In the genomic region with DNA sequence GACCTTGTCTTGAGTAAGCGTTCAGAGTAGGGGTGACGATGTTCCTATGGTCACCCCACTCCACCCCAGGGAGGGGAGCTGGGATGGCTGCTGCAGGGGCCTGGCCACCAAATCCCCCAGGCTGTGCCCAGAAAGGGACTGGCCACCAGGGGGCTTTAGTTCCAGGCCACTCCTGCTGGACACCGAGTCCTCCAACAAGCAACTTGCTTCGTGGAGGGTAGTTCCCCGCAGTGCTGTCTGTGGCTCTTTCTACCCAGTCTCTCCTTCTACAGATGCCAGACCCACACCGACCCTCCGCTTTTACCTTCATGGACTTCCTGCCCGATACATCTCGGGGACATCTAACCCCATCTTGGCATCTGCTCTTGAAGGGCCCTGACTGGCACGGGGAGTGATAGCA, we compare ENCODE assay signal across 13 cellular contexts. TPM values are rescaled to one million over a fixed set of nuclear protein-coding genes. Genes with fewer than 3 reads are reported as not detected.
DNase-seq lines count a peak whose midpoint lies in the region; FAIRE-seq and TF ChIP-seq lines count a peak whose summit lies in the region.
"Had no signal": no experiment of that assay in that cellular context is flagged by ENCODE, and none has a peak within 500 bp of the region (broad histone marks: within the 10 kb centered on the region; RNA-seq: fewer than 3 reads in every experiment).

No MANE protein-coding gene starts in this region.

- TF ChIP-seq CTCF in AG09309 (IDR thresholded peaks at IDR 0.05; ENCODE audit: control insufficient read depth, insufficient read depth, low read depth, low read length, missing control alignments) (peak; percentile 31), HL-60 (IDR thresholded peaks at IDR 0.05; ENCODE audit: insufficient read depth, low read length) (peak; percentile 4), MCF 10A (IDR thresholded peaks at IDR 0.05; ENCODE audit: unreplicated experiment) (peak; percentile 25), kidney (IDR thresholded peaks at IDR 0.05; ENCODE audit: borderline replicate concordance, extremely low read depth, insufficient read depth) (peak; percentile 20)

- H3K36me3 Mint-ChIP-seq in MCF 10A (ENCODE audit: insufficient read depth, unreplicated experiment), result no peaks in the 10 kb centered on the region
- no peaks in the 10 kb centered on the region for H3K36me3 Mint-ChIP-seq in activated naive CD4-positive, alpha-beta T cell treated with anti-CD3 and anti-CD28 coated beads for 36 hours (ENCODE audit: low read depth)
- H3K36me3 Mint-ChIP-seq: activated naive CD4-positive, alpha-beta T cell treated with anti-CD3 and anti-CD28 coated beads, Interleukin-2, amount 10 ng/mL, durations not matched to agents 7 days and 5 days had no signal

- H3K4me3 Mint-ChIP-seq in MCF 10A (ENCODE audit: unreplicated experiment), result no peak overlapping the region
- H3K4me3 Mint-ChIP-seq in activated naive CD4-positive, alpha-beta T cell treated with anti-CD3 and anti-CD28 coated beads for 36 hours, result no peak overlapping the region
- H3K4me3 Mint-ChIP-seq: activated naive CD4-positive, alpha-beta T cell treated with anti-CD3 and anti-CD28 coated beads, Interleukin-2, amount 10 ng/mL, durations not matched to agents 7 days and 5 days; T-helper 2 cell treated with Interferon-gamma antibody and Interleukin-4, amounts not matched to agents 5 μg/mL and 100 μg/mL, for 36 hours had no signal

- no TSS peak for BruUV-seq in MCF 10A (replicated peaks; lab: Mats Ljungman, UMichigan)

- no peaks in the 10 kb centered on the region for H3K36me3 ChIP-seq in kidney (ENCODE audit: control insufficient read depth in 1 of 2, insufficient read depth in 2 of 2, low read length in 2 of 2)

- no peak overlapping the region for H3K9ac ChIP-seq in kidney (ENCODE audit: low read length in 2 of 2)

- H3K4me3 ChIP-seq in AG09309 (ENCODE audit: control insufficient read depth, low read depth, low read length) (no peak overlapping the region), HL-60 (replicated peaks; ENCODE audit: insufficient read depth, low read length) (no peak overlapping the region), kidney (ENCODE audit: low read length in 2 of 2) (no peak overlapping the region)

- peaks cover 19 to 26% of the 10 kb centered on the region in 2 donors for H3K4me1 ChIP-seq in kidney (ENCODE audit: control insufficient read depth in 1 of 2, insufficient read depth in 1 of 2, low read depth in 1 of 2, low read length in 2 of 2)

- no peak for FAIRE-seq in kidney (lab: Jason Lieb, UNC)
- FAIRE-seq: D721Med had no signal

- H3K27ac ChIP-seq in HL-60 (replicated peaks), result no peak overlapping the region
- no peak overlapping the region for H3K27ac ChIP-seq in kidney (ENCODE audit: low read depth in 2 of 2, low read length in 2 of 2)

- CTCF ChIA-PET in MCF 10A (lab: Yijun Ruan, JAX), result interaction anchor here (0.6 to 16.7 kb wide), 5 partner anchors 12 to 549 kb away, joined by 3 to 992 read pairs (median 4); partner anchors contain the start of gene GABRP
- CTCF ChIA-PET in activated naive CD4-positive, alpha-beta T cell treated with anti-CD3 and anti-CD28 coated beads for 36 hours (lab: Charles Lee), result interaction anchor here (1.1 kb wide), 1 partner anchor 43 kb away, joined by 3 read pairs; no protein-coding TSS in a partner anchor

- H3K9me3 Mint-ChIP-seq in MCF 10A (ENCODE audit: unreplicated experiment), result no peaks in the 10 kb centered on the region
- no peaks in the 10 kb centered on the region for H3K9me3 Mint-ChIP-seq in activated naive CD4-positive, alpha-beta T cell treated with anti-CD3 and anti-CD28 coated beads for 36 hours
- H3K9me3 Mint-ChIP-seq: activated naive CD4-positive, alpha-beta T cell treated with anti-CD3 and anti-CD28 coated beads, Interleukin-2, amount 10 ng/mL, durations not matched to agents 7 days and 5 days; T-helper 2 cell treated with Interferon-gamma antibody and Interleukin-4, amounts not matched to agents 5 μg/mL and 100 μg/mL, for 36 hours had no signal

- no peaks in the 10 kb centered on the region for H3K27me3 Mint-ChIP-seq in MCF 10A (ENCODE audit: insufficient read depth, unreplicated experiment)
- H3K27me3 Mint-ChIP-seq in activated naive CD4-positive, alpha-beta T cell treated with anti-CD3 and anti-CD28 coated beads for 36 hours (ENCODE audit: low read depth), result peaks cover 31% of the 10 kb centered on the region

- DNase-seq in AG09309 (ENCODE audit: low read depth) (no peak), HL-60 (ENCODE audit: low read depth in 1 of 2, low spot score in 1 of 2) (no peak), MCF 10A (ENCODE audit: unreplicated experiment) (peak; percentile 51), kidney (no peak), HK-2 (ENCODE audit: unreplicated experiment) (no peak), NCI-H2171 treated with DMSO at 0.1 percent for 48 hours (lab: John Stamatoyannopoulos, UW) (no peak)
- no peak for DNase-seq in stimulated activated naive CD4-positive, alpha-beta T cell (lab: John Stamatoyannopoulos, UW)
- DNase-seq in activated naive CD4-positive, alpha-beta T cell treated with anti-CD3 and anti-CD28 coated beads for 36 hours, result no peak
- DNase-seq: activated naive CD4-positive, alpha-beta T cell treated with anti-CD3 and anti-CD28 coated beads, Interleukin-2, amount 10 ng/mL, durations not matched to agents 7 days and 5 days; NCI-H2081 treated with DMSO at 0.1 percent for 48 hours had no signal

- H3K4me1 Mint-ChIP-seq in MCF 10A (ENCODE audit: insufficient read depth, unreplicated experiment), result peaks cover 26% of the 10 kb centered on the region
- peaks cover 7% of the 10 kb centered on the region for H3K4me1 Mint-ChIP-seq in activated naive CD4-positive, alpha-beta T cell treated with anti-CD3 and anti-CD28 coated beads for 36 hours (ENCODE audit: low read depth)

- POLR2A ChIA-PET in MCF 10A (lab: Yijun Ruan, JAX), result interaction anchor here (1.2 kb wide), 1 partner anchor 44 kb away, joined by 3 read pairs; no protein-coding TSS in a partner anchor

- intact Hi-C loops in MCF 10A (cut with micrococcal nuclease) (loop anchor here (10.0 kb wide), 1 partner anchor 407 kb away; no protein-coding TSS in a partner anchor), kidney (cut with DNase I) (no loop called here)
- intact Hi-C loops in activated naive CD4-positive, alpha-beta T cell treated with anti-CD3 and anti-CD28 coated beads for 36 hours (cut with micrococcal nuclease), result no loop called here

- H3K9me3 ChIP-seq in kidney (ENCODE audit: control insufficient read depth in 1 of 2, low read length in 2 of 2), result no peaks in the 10 kb centered on the region

- no peak overlapping the region for H3K27ac Mint-ChIP-seq in MCF 10A (ENCODE audit: low read depth, unreplicated experiment)
- no peak overlapping the region for H3K27ac Mint-ChIP-seq in activated naive CD4-positive, alpha-beta T cell treated with anti-CD3 and anti-CD28 coated beads for 36 hours
- H3K27ac Mint-ChIP-seq: activated naive CD4-positive, alpha-beta T cell treated with anti-CD3 and anti-CD28 coated beads, Interleukin-2, amount 10 ng/mL, durations not matched to agents 7 days and 5 days; T-helper 2 cell treated with Interferon-gamma antibody and Interleukin-4, amounts not matched to agents 5 μg/mL and 100 μg/mL, for 36 hours had no signal

- peaks cover 12% of the 10 kb centered on the region for H3K27me3 ChIP-seq in HL-60 (ENCODE audit: insufficient read depth, poor library complexity, severe bottlenecking)

RNA-seq across cellular contexts. Expression of gene GABRP, which starts 35.7 kb away (rescaled TPM):
- not detected in 2 replicates for total RNA-seq in MCF 10A (2022)
- 33.1 TPM for total RNA-seq in kidney
- 3.4 TPM for polyA plus RNA-seq in kidney (ENCODE audit: insufficient read depth, low read depth, low replicate concordance)
- not detected for total RNA-seq in activated naive CD4-positive, alpha-beta T cell treated with anti-CD3 and anti-CD28 coated beads for 36 hours
- polyA plus RNA-seq: neural cell had no signal

Comparison
In these comparisons a context has a peak if more than half of its experiments do, and no peak if none do; other contexts are left out.
1. RNA of gene GABRP, which starts 35.7 kb away (total RNA-seq): 33.1 TPM in kidney (single experiment); not detected in MCF 10A and not detected in activated naive CD4-positive, alpha-beta T cell treated with anti-CD3 and anti-CD28 coated beads for 36 hours; every median in the first group is over 10 times any median in the second.
2. Peak in every context shown above with its lines, with median percentiles within 50 percentile points of each other: CTCF ChIP-seq.